9 cellular contexts compared by ENCODE assay signal in genomic region chr9:109779711-109780452, GRCh38. TPM values are rescaled to one million over a fixed set of nuclear protein-coding genes. Genes with fewer than 3 reads are reported as not detected.
A peak's percentile ranks its signal among the peaks of the same experiment; 100 is the strongest.
DNase-seq lines count a peak whose midpoint lies in the region; ATAC-seq and TF ChIP-seq lines count a peak whose summit lies in the region.
"Had no signal": no experiment of that assay in that cellular context is flagged by ENCODE, and none has a peak within 500 bp of the region (broad histone marks: within the 10 kb centered on the region; RNA-seq: fewer than 3 reads in every experiment).

PALM2AKAP2 (plus strand) TSS chr9:109780198; CDS start chr9:109780489, 291 bp downstream.

- H3K36me3 ChIP-seq in H7 (replicated peaks; ENCODE audit: control insufficient read depth, insufficient read depth, low read length) (no peaks in the 10 kb centered on the region), SK-N-MC (ENCODE audit: insufficient read depth, low read length) (peaks cover 11% of the 10 kb centered on the region; the same call in 1 of the 2 replicates)

- H3K4me3 Mint-ChIP-seq in nephron progenitor cell: peak within 1 kb of the TSS; percentile 92

- H3K27ac Mint-ChIP-seq in nephron progenitor cell: no peak within 1 kb of the TSS

- TF ChIP-seq CTCF in foreskin keratinocyte (conservative IDR thresholded peaks at IDR 0.05): peak; percentile 58
- TF ChIP-seq CTCF in nephron progenitor cell (IDR thresholded peaks at IDR 0.05): no peak

- H3K27me3 Mint-ChIP-seq in nephron progenitor cell (ENCODE audit: low read depth, poor library complexity): peaks cover 3% of the 10 kb centered on the region

- H3K27me3 ChIP-seq in H7 (ENCODE audit: control insufficient read depth, insufficient read depth, low read length): peaks cover 15% of the 10 kb centered on the region
- peaks cover 4% of the 10 kb centered on the region for H3K27me3 ChIP-seq in foreskin keratinocyte

- peak within 1 kb of the TSS; percentile 54 for H3K27ac ChIP-seq in SK-N-MC
- H3K27ac ChIP-seq in foreskin keratinocyte: peak within 1 kb of the TSS; percentile 29

- H3K9ac ChIP-seq in SK-N-MC (ENCODE audit: insufficient read length): peak within 1 kb of the TSS; percentile 73

- no peaks in the 10 kb centered on the region for H3K9me3 Mint-ChIP-seq in nephron progenitor cell

- peak; percentile 46 for DNase-seq in A172 (ENCODE audit: low spot score)
- peak; percentile 91 for DNase-seq in H7
- no peak for DNase-seq in SK-N-MC (ENCODE audit: low read depth, low spot score)
- peak in 1 of 2 donors; percentile 46 for DNase-seq in foreskin keratinocyte
- peak; percentile 84 for DNase-seq in nephron progenitor cell

- peaks cover 22% of the 10 kb centered on the region for H3K4me1 Mint-ChIP-seq in nephron progenitor cell

- H3K4me3 ChIP-seq in H7 (ENCODE audit: insufficient read depth, low read depth, low read length) (peak within 1 kb of the TSS; percentile 62), SK-N-MC (peak within 1 kb of the TSS; percentile 87)
- H3K4me3 ChIP-seq: GM12878 had no signal

- H3K9me3 ChIP-seq in SK-N-MC (ENCODE audit: low read depth, low read length): no peaks in the 10 kb centered on the region

- ATAC-seq in foreskin keratinocyte (peak; percentile 90), HG03159 (IDR thresholded peaks at IDR 0.05; ENCODE audit: unreplicated experiment) (no peak), HG03354 (IDR thresholded peaks at IDR 0.05; ENCODE audit: poor library complexity, severe bottlenecking, unreplicated experiment) (no peak), HG03135 (IDR thresholded peaks at IDR 0.05; ENCODE audit: unreplicated experiment) (no peak)
- ATAC-seq: GM12878 had no signal

- no peaks in the 10 kb centered on the region for H3K4me1 ChIP-seq in foreskin keratinocyte

- H3K36me3 Mint-ChIP-seq in nephron progenitor cell (ENCODE audit: low read depth): peaks cover 12% of the 10 kb centered on the region

RNA-seq across cellular contexts. Expression of gene PALM2AKAP2, which starts in this region (rescaled TPM):
- 0.98 and 6.9 TPM in 2 replicates for total RNA-seq in A172 (2014; rRNA removed; shearing (Covaris generic))
- 0.15 and 1.1 TPM in 2 replicates for total RNA-seq in H7 (2014; rRNA removed; shearing (Covaris generic))
- total RNA-seq in foreskin keratinocyte: 6.6 and 8.9 TPM in 2 replicates
- not detected in 2 replicates for polyA plus RNA-seq in foreskin keratinocyte
- total RNA-seq: GM12878 had no signal
